ENCODE assay signal across 1 cellular context in genomic region chr1:16236495-16237342, GRCh38.
TF ChIP-seq lines count a peak whose summit lies in the region.

A gene with protein sequence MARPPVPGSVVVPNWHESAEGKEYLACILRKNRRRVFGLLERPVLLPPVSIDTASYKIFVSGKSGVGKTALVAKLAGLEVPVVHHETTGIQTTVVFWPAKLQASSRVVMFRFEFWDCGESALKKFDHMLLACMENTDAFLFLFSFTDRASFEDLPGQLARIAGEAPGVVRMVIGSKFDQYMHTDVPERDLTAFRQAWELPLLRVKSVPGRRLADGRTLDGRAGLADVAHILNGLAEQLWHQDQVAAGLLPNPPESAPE (minus strand): TSS chr1:16237183. CDS start chr1:16236742, 441 bp downstream.

TF ChIP-seq in HEK293, 187 proteins besides CTCF, POLR2A, EP300 and RAD21 (continued from another document and continues in another):
- TF ChIP-seq ELK4 (IDR thresholded peaks at IDR 0.05; ENCODE audit: borderline replicate concordance, low read depth, low read length) (no peak), ZNF677 (tag by site-specific recombination; IDR thresholded peaks at IDR 0.05) (no peak), ZNF221 (tag by site-specific recombination; IDR thresholded peaks at IDR 0.05; ENCODE audit: borderline replicate concordance) (no peak), GLIS1 (tag by site-specific recombination; IDR thresholded peaks at IDR 0.05) (peak; percentile 57), ZNF274 (IDR thresholded peaks at IDR 0.05; ENCODE audit: low read length) (no peak), ZNF274 (tag by site-specific recombination; IDR thresholded peaks at IDR 0.05; ENCODE audit: borderline replicate concordance) (no peak), ZNF350 (tag by site-specific recombination; IDR thresholded peaks at IDR 0.05) (no peak), ZBTB1 (tag by site-specific recombination; IDR thresholded peaks at IDR 0.05) (no peak), ZNF514 (tag by site-specific recombination; IDR thresholded peaks at IDR 0.05) (no peak), ZSCAN30 (tag by site-specific recombination; IDR thresholded peaks at IDR 0.05) (0 out of 2 replicates have a peak, but pooled peaks have one; percentile 53), PRDM1 (tag by site-specific recombination; IDR thresholded peaks at IDR 0.05) (peak; percentile 19; the same call in 1 of the 2 replicates), KLF1 (tag by site-specific recombination; IDR thresholded peaks at IDR 0.05) (peak; percentile 69), ZSCAN23 (tag by site-specific recombination; IDR thresholded peaks at IDR 0.05) (no peak), INSM2 (tag by site-specific recombination; IDR thresholded peaks at IDR 0.05) (peak; percentile 82; the same call in 1 of the 2 replicates), ZIC2 (tag by site-specific recombination; IDR thresholded peaks at IDR 0.05) (peak; percentile 45; the same call in 1 of the 2 replicates), ZNF621 (tag by site-specific recombination; IDR thresholded peaks at IDR 0.05) (no peak), ZNF248 (tag by site-specific recombination; IDR thresholded peaks at IDR 0.05) (no peak), ZNF558 (tag by site-specific recombination; IDR thresholded peaks at IDR 0.05) (no peak), ZNF335 (tag by site-specific recombination; conservative IDR thresholded peaks at IDR 0.05) (peak; percentile 93), OSR2 (tag by site-specific recombination; IDR thresholded peaks at IDR 0.05) (no peak; the same call in 1 of the 2 replicates), ZNF426 (tag by site-specific recombination; IDR thresholded peaks at IDR 0.05) (no peak), MEIS1 (CRISPR knock-in tag; IDR thresholded peaks at IDR 0.05; ENCODE audit: borderline replicate concordance) (no peak), ZBTB49 (tag by site-specific recombination; IDR thresholded peaks at IDR 0.05; ENCODE audit: low read depth) (no peak), REPIN1 (tag by site-specific recombination; IDR thresholded peaks at IDR 0.05; ENCODE audit: low read depth) (peak; percentile 62; the same call in 1 of the 2 replicates), ZNF501 (tag by site-specific recombination; IDR thresholded peaks at IDR 0.05) (no peak; the same call in 1 of the 2 replicates), ZNF155 (tag by site-specific recombination; IDR thresholded peaks at IDR 0.05) (no peak), ZNF391 (tag by site-specific recombination; IDR thresholded peaks at IDR 0.05; ENCODE audit: borderline replicate concordance, low read depth) (no peak; the same call in 1 of the 2 replicates), ZBTB48 (tag by site-specific recombination; IDR thresholded peaks at IDR 0.05) (peak; percentile 87), ZNF366 (tag by site-specific recombination; conservative IDR thresholded peaks at IDR 0.05) (peak; percentile 24; the same call in 1 of the 2 replicates), ZNF571 (tag by site-specific recombination; IDR thresholded peaks at IDR 0.05) (no peak), ZNF19 (tag by site-specific recombination; IDR thresholded peaks at IDR 0.05; ENCODE audit: low read depth) (no peak), ZNF549 (tag by site-specific recombination; IDR thresholded peaks at IDR 0.05) (no peak), ZNF2 (tag by site-specific recombination; IDR thresholded peaks at IDR 0.05) (peak; percentile 25; the same call in 1 of the 2 replicates), ZNF10 (tag by site-specific recombination; IDR thresholded peaks at IDR 0.05) (no peak), ZNF561 (tag by site-specific recombination; IDR thresholded peaks at IDR 0.05; ENCODE audit: borderline replicate concordance) (peak; percentile 41; the same call in 1 of the 2 replicates), SP2 (tag by site-specific recombination; IDR thresholded peaks at IDR 0.05) (peak; percentile 76), SETDB1 (IDR thresholded peaks at IDR 0.05; ENCODE audit: insufficient read length, low read length) (no peak), ZBTB8A (tag by site-specific recombination; IDR thresholded peaks at IDR 0.05) (peak; percentile 99), ZNF266 (tag by site-specific recombination; IDR thresholded peaks at IDR 0.05; ENCODE audit: low read depth) (no peak), ZNF560 (tag by site-specific recombination; IDR thresholded peaks at IDR 0.05; ENCODE audit: borderline replicate concordance) (no peak), MZF1 (tag by site-specific recombination; IDR thresholded peaks at IDR 0.05; ENCODE audit: borderline replicate concordance) (no peak), ZNF280D (tag by site-specific recombination; IDR thresholded peaks at IDR 0.05) (no peak), ZNF211 (tag by site-specific recombination; IDR thresholded peaks at IDR 0.05; ENCODE audit: low read depth) (no peak), ZNF114 (tag by site-specific recombination; IDR thresholded peaks at IDR 0.05) (no peak)
- TF ChIP-seq, protein P1, sequence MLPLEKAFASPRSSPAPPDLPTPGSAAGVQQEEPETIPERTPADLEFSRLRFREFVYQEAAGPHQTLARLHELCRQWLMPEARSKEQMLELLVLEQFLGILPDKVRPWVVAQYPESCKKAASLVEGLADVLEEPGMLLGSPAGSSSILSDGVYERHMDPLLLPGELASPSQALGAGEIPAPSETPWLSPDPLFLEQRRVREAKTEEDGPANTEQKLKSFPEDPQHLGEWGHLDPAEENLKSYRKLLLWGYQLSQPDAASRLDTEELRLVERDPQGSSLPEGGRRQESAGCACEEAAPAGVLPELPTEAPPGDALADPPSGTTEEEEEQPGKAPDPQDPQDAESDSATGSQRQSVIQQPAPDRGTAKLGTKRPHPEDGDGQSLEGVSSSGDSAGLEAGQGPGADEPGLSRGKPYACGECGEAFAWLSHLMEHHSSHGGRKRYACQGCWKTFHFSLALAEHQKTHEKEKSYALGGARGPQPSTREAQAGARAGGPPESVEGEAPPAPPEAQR (tag by site-specific recombination; IDR thresholded peaks at IDR 0.05), result no peak
- TF ChIP-seq, protein P2, sequence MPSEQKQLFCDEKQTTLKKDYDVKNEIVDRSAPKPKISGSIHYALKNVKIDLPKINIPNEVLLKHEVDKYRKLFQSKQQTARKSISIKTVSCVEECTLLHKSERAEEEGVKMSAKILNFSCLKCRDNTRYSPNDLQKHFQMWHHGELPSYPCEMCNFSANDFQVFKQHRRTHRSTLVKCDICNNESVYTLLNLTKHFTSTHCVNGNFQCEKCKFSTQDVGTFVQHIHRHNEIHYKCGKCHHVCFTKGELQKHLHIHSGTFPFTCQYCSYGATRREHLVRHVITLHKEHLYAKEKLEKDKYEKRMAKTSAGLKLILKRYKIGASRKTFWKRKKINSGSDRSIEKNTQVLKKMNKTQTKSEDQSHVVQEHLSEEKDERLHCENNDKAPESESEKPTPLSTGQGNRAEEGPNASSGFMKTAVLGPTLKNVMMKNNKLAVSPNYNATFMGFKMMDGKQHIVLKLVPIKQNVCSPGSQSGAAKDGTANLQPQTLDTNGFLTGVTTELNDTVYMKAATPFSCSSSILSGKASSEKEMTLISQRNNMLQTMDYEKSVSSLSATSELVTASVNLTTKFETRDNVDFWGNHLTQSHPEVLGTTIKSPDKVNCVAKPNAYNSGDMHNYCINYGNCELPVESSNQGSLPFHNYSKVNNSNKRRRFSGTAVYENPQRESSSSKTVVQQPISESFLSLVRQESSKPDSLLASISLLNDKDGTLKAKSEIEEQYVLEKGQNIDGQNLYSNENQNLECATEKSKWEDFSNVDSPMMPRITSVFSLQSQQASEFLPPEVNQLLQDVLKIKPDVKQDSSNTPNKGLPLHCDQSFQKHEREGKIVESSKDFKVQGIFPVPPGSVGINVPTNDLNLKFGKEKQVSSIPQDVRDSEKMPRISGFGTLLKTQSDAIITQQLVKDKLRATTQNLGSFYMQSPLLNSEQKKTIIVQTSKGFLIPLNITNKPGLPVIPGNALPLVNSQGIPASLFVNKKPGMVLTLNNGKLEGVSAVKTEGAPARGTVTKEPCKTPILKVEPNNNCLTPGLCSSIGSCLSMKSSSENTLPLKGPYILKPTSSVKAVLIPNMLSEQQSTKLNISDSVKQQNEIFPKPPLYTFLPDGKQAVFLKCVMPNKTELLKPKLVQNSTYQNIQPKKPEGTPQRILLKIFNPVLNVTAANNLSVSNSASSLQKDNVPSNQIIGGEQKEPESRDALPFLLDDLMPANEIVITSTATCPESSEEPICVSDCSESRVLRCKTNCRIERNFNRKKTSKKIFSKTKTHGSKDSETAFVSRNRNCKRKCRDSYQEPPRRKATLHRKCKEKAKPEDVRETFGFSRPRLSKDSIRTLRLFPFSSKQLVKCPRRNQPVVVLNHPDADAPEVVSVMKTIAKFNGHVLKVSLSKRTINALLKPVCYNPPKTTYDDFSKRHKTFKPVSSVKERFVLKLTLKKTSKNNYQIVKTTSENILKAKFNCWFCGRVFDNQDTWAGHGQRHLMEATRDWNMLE (tag by site-specific recombination; conservative IDR thresholded peaks at IDR 0.05; ENCODE audit: low read depth), result no peak
- TF ChIP-seq, protein P3, sequence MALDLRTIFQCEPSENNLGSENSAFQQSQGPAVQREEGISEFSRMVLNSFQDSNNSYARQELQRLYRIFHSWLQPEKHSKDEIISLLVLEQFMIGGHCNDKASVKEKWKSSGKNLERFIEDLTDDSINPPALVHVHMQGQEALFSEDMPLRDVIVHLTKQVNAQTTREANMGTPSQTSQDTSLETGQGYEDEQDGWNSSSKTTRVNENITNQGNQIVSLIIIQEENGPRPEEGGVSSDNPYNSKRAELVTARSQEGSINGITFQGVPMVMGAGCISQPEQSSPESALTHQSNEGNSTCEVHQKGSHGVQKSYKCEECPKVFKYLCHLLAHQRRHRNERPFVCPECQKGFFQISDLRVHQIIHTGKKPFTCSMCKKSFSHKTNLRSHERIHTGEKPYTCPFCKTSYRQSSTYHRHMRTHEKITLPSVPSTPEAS (tag by site-specific recombination; IDR thresholded peaks at IDR 0.05), result no peak
- TF ChIP-seq, protein P4, sequence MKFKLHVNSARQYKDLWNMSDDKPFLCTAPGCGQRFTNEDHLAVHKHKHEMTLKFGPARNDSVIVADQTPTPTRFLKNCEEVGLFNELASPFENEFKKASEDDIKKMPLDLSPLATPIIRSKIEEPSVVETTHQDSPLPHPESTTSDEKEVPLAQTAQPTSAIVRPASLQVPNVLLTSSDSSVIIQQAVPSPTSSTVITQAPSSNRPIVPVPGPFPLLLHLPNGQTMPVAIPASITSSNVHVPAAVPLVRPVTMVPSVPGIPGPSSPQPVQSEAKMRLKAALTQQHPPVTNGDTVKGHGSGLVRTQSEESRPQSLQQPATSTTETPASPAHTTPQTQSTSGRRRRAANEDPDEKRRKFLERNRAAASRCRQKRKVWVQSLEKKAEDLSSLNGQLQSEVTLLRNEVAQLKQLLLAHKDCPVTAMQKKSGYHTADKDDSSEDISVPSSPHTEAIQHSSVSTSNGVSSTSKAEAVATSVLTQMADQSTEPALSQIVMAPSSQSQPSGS (tag by site-specific recombination; IDR thresholded peaks at IDR 0.05; ENCODE audit: low read depth), result no peak
